Comparison of ENCODE assay signal across 8 cellular contexts in the genomic region with DNA sequence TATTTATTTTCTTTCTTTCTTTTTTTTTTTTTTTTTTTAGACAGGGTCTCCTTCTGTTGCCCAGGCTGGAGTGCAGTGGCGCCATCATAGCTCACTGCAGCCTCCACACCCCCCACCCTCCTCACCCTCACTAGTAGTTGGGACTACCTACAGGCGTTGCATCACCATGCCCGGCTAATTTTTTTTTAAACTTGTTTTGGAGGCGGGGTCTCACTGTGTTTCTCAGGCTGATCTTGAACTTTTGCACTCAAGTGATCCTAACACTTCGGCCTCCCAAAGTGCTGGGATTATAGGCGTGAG. TPM values are rescaled to one million over a fixed set of nuclear protein-coding genes. Genes with fewer than 3 reads are reported as not detected.
DNase-seq lines count a peak whose midpoint lies in the region; ATAC-seq and TF ChIP-seq lines count a peak whose summit lies in the region.

No MANE protein-coding gene starts in this region.

- TF ChIP-seq CTCF in PC-3 (conservative IDR thresholded peaks at IDR 0.05; ENCODE audit: low read depth, low read length) (no peak), fibroblast of lung (conservative IDR thresholded peaks at IDR 0.05 in 1 of 2, IDR thresholded peaks at IDR 0.05 in 1 of 2; ENCODE audit: low read depth in 1 of 2, low read length in 2 of 2) (no peak), psoas muscle (IDR thresholded peaks at IDR 0.05) (no peak)

- H3K36me3 ChIP-seq in PC-3 (ENCODE audit: low read depth, low read length) = no peaks in the 10 kb centered on the region
- H3K36me3 ChIP-seq in fibroblast of lung (ENCODE audit: control insufficient read depth, insufficient read depth, low read length) = no peaks in the 10 kb centered on the region
- H3K36me3 ChIP-seq in psoas muscle (ENCODE audit: insufficient read depth in 1 of 2, low read depth in 1 of 2) = no peaks in the 10 kb centered on the region
- H3K36me3 ChIP-seq in Karpas-422 (ENCODE audit: insufficient read depth, low read length) = no peaks in the 10 kb centered on the region

- POLR2A ChIA-PET in PC-3 (lab: Charles Lee; ENCODE audit: unreplicated experiment) = interaction anchor here (0.9 to 1.2 kb wide), 2 partner anchors 9 to 33 kb away, joined by 3 to 4 read pairs; no protein-coding TSS in a partner anchor

- H3K4me3 ChIP-seq in PC-3 (ENCODE audit: low read length) = peak overlapping the region; percentile 77
- peak overlapping the region in 1 of 4 experiments; percentile 46 for H3K4me3 ChIP-seq in fibroblast of lung (replicated peaks in 1 of 4; ENCODE audit: control extremely low read depth in 1 of 4, insufficient read depth in 1 of 4, low read depth in 3 of 4, low read length in 4 of 4)
- H3K4me3 ChIP-seq in psoas muscle = peak overlapping the region; percentile 73
- H3K4me3 ChIP-seq in Karpas-422 (ENCODE audit: low read length) = no peak overlapping the region

- H3K9me2 ChIP-seq in PC-3 (replicated peaks; ENCODE audit: low read length) (no peaks in the 10 kb centered on the region), Karpas-422 (replicated peaks; ENCODE audit: insufficient read depth, low read length) (no peaks in the 10 kb centered on the region)

- no peaks in the 10 kb centered on the region for H3K79me2 ChIP-seq in PC-3 (ENCODE audit: low read length)
- H3K79me2 ChIP-seq in fibroblast of lung (ENCODE audit: control insufficient read depth, insufficient read depth, low read length) = no peaks in the 10 kb centered on the region
- H3K79me2 ChIP-seq in Karpas-422 (ENCODE audit: low read length) = no peaks in the 10 kb centered on the region

- H3K27me3 ChIP-seq in PC-3 (ENCODE audit: low read length) = no peaks in the 10 kb centered on the region
- no peaks in the 10 kb centered on the region for H3K27me3 ChIP-seq in fibroblast of lung (ENCODE audit: control insufficient read depth, insufficient read depth, low read length)
- peaks cover 0 to 27% (median 0%) of the 10 kb centered on the region in 3 donors for H3K27me3 ChIP-seq in psoas muscle (ENCODE audit: insufficient read depth in 3 of 3, low read length in 2 of 3)
- H3K27me3 ChIP-seq in Karpas-422 (ENCODE audit: low read length) = no peaks in the 10 kb centered on the region

- no peaks in the 10 kb centered on the region for H4K20me1 ChIP-seq in PC-3 (ENCODE audit: low read length)
- no peaks in the 10 kb centered on the region for H4K20me1 ChIP-seq in fibroblast of lung (ENCODE audit: control insufficient read depth, extremely low read depth, insufficient read depth, low read length)
- no peaks in the 10 kb centered on the region for H4K20me1 ChIP-seq in Karpas-422 (ENCODE audit: insufficient read depth, low read depth, low read length)

- peak overlapping the region; percentile 83 for H3K9ac ChIP-seq in PC-3 (ENCODE audit: low read length)
- peak overlapping the region; percentile 74 for H3K9ac ChIP-seq in fibroblast of lung (ENCODE audit: insufficient read depth, low read length)
- no peak overlapping the region for H3K9ac ChIP-seq in Karpas-422 (ENCODE audit: low read length)

- ATAC-seq in PC-3 (no peak), psoas muscle (peak in 3 of 4 donors; percentile 11 to 16 (median 14))

- H3F3A ChIP-seq in PC-3 (ENCODE audit: low read length, unreplicated experiment) = no peaks in the 10 kb centered on the region

- H3K9me3 ChIP-seq in PC-3 (ENCODE audit: low read length) (no peaks in the 10 kb centered on the region), fibroblast of lung (ENCODE audit: control insufficient read depth, insufficient read depth, low read depth, low read length) (no peaks in the 10 kb centered on the region), psoas muscle (no peaks in the 10 kb centered on the region), Karpas-422 (ENCODE audit: low read length) (no peaks in the 10 kb centered on the region)

- peak; percentile 73 for DNase-seq in SIG-M5 treated with dmso at 0.1 percent for 504 hours (lab: John Stamatoyannopoulos, UW; ENCODE audit: unreplicated experiment)
- no peak for DNase-seq in SIG-M5 (lab: John Stamatoyannopoulos, UW)
- DNase-seq in PC-3 = no peak
- DNase-seq in fibroblast of lung (ENCODE audit: low read depth in 2 of 2) = no peak
- no peak for DNase-seq in psoas muscle
- DNase-seq in AG08396 (ENCODE audit: low spot score) = no peak
- no peak for DNase-seq in NCI-H446 treated with DMSO at 0.1 percent for 48 hours (lab: John Stamatoyannopoulos, UW)
- DNase-seq in Karpas-422 = no peak

- BruUV-seq in PC-3 (replicated peaks; lab: Mats Ljungman, UMichigan) = no TSS peak

- H3K4me1 ChIP-seq in PC-3 (ENCODE audit: insufficient read depth, low read length) (peaks cover 17% of the 10 kb centered on the region), fibroblast of lung (ENCODE audit: control insufficient read depth, extremely low read depth, insufficient read depth, low read length) (peaks cover 11% of the 10 kb centered on the region), psoas muscle (peaks cover 17% of the 10 kb centered on the region), Karpas-422 (ENCODE audit: low read length) (peaks cover 5% of the 10 kb centered on the region; the same call in 1 of the 2 replicates)

- H2AFZ ChIP-seq in PC-3 (ENCODE audit: low read length) (peak overlapping the region; percentile 91), fibroblast of lung (ENCODE audit: low read length) (peak overlapping the region; percentile 88), Karpas-422 (ENCODE audit: low read length) (no peak overlapping the region)

- H3K27ac ChIP-seq in PC-3 (ENCODE audit: low read length) = no peak overlapping the region
- H3K27ac ChIP-seq in fibroblast of lung (ENCODE audit: insufficient read depth, low read length) = peak overlapping the region; percentile 50
- peak overlapping the region; percentile 76 for H3K27ac ChIP-seq in psoas muscle
- no peak overlapping the region for H3K27ac ChIP-seq in Karpas-422 (ENCODE audit: low read length)

- CTCF ChIA-PET in PC-3 (lab: Charles Lee) = interaction anchor here (0.5 to 1.6 kb wide), 5 partner anchors 26 to 47 kb away, joined by 3 to 4 read pairs (median 3); partner anchors contain the start of gene GJA3

- intact Hi-C loops in PC-3 (cut with micrococcal nuclease) (loop anchor here (2.0 kb wide), 1 partner anchor 36 kb away; no protein-coding TSS in a partner anchor), psoas muscle (cut with DNase I) (no loop called here)

- H3K4me2 ChIP-seq in PC-3 (ENCODE audit: low read length) (peak overlapping the region; percentile 93), fibroblast of lung (ENCODE audit: extremely low read depth, insufficient read depth, low read length) (peak overlapping the region; percentile 67), Karpas-422 (ENCODE audit: low read depth, low read length, poor library complexity, severe bottlenecking) (no peak overlapping the region)

- WGBS in psoas muscle, 3 donors = 31 to 38% (median 33%) methylated on average over 6 of the region's 6 CpGs

RNA-seq across cellular contexts. Expression of gene GJA3, which starts 33.6 kb away (rescaled TPM):
- total RNA-seq in PC-3 (2014; rRNA removed) (0.55 and 1.2 TPM in 2 replicates), fibroblast of lung (0.26 and 0.33 TPM in 2 replicates), psoas muscle (under 1 TPM in 1 of 4 donors, not detected in 3; 0.06 TPM)
- polyA plus RNA-seq in fibroblast of lung (0.44 and 1.1 TPM in 2 replicates), psoas muscle (under 1 TPM in 1 of 3 donors, not detected in 2; 0.01 TPM)
- 1.1 and 1.4 TPM in 2 replicates for polyA plus RNA-seq in fibroblast of lung (2012)
- 0.52 and 0.59 TPM in 2 replicates for polyA minus RNA-seq in fibroblast of lung (ENCODE audit: low replicate concordance)
- 5.0 and 5.8 TPM in 2 replicates for total RNA-seq in Karpas-422 (2014; rRNA removed; shearing (Covaris generic); ENCODE audit: low replicate concordance)

Comparison
In these comparisons a context has a peak if more than half of its experiments do, and no peak if none do; other contexts are left out.
1. H3K27ac ChIP-seq: peak in fibroblast of lung (single experiment) and psoas muscle (single experiment); none in PC-3 (single experiment) and Karpas-422 (single experiment).